ENCODE assay signal across 14 cellular contexts in genomic region chr4:144288011-144288903, GRCh38.
DNase-seq lines count a peak whose midpoint lies in the region; ATAC-seq and TF ChIP-seq lines count a peak whose summit lies in the region.
"Had no signal": no experiment of that assay in that cellular context is flagged by ENCODE, and none has a peak within 500 bp of the region (broad histone marks: within the 10 kb centered on the region; RNA-seq: fewer than 3 reads in every experiment).

No MANE protein-coding gene starts in this region.

- H3K18ac ChIP-seq in mesenchymal stem cell (ENCODE audit: low read depth in 1 of 2, low read length in 2 of 2), result no peak overlapping the region

- 86% methylated on average over 5 of the region's 6 CpGs for WGBS in mesenchymal stem cell

- H3K9me3 Mint-ChIP-seq in activated naive CD4-positive, alpha-beta T cell treated with anti-CD3 and anti-CD28 coated beads for 36 hours, result no peaks in the 10 kb centered on the region
- no peaks in the 10 kb centered on the region for H3K9me3 Mint-ChIP-seq in CD4-positive, alpha-beta T cell
- H3K9me3 Mint-ChIP-seq: activated B cell treated with CpG ODN at 0.5 μM for 24 hours; naive thymus-derived CD8-positive, alpha-beta T cell had no signal

- H2BK120ac ChIP-seq in mesenchymal stem cell (ENCODE audit: low read depth, low read length), result no peak overlapping the region

- no peak overlapping the region for H2AK5ac ChIP-seq in mesenchymal stem cell (ENCODE audit: low read length, severe bottlenecking)

- no peak overlapping the region for H3K4me3 Mint-ChIP-seq in activated naive CD4-positive, alpha-beta T cell treated with anti-CD3 and anti-CD28 coated beads for 36 hours
- no peak overlapping the region for H3K4me3 Mint-ChIP-seq in CD4-positive, alpha-beta T cell
- H3K4me3 Mint-ChIP-seq: activated B cell treated with CpG ODN at 0.5 μM for 24 hours; activated naive CD8-positive, alpha-beta T cell; B cell; naive thymus-derived CD8-positive, alpha-beta T cell had no signal

- H2BK5ac ChIP-seq in mesenchymal stem cell (ENCODE audit: low read depth, low read length, poor library complexity, severe bottlenecking), result no peak overlapping the region

- H3K27me3 Mint-ChIP-seq in activated naive CD4-positive, alpha-beta T cell treated with anti-CD3 and anti-CD28 coated beads for 36 hours (ENCODE audit: low read depth), result peaks cover 2% of the 10 kb centered on the region
- H3K27me3 Mint-ChIP-seq in CD4-positive, alpha-beta T cell, result no peaks in the 10 kb centered on the region
- H3K27me3 Mint-ChIP-seq: B cell had no signal

- no peak overlapping the region for H3K23ac ChIP-seq in mesenchymal stem cell (ENCODE audit: low read length in 2 of 2)

- ATAC-seq in GM19438 (IDR thresholded peaks at IDR 0.05; ENCODE audit: low read depth, unreplicated experiment), result peak; percentile 61
- peak; percentile 88 for ATAC-seq in HG02885 (IDR thresholded peaks at IDR 0.05; ENCODE audit: poor library complexity, unreplicated experiment)
- no peak for ATAC-seq in CD4-positive, alpha-beta T cell (ENCODE audit: poor library complexity)
- ATAC-seq: naive thymus-derived CD8-positive, alpha-beta T cell had no signal

- H3K14ac ChIP-seq in mesenchymal stem cell (ENCODE audit: low read length in 2 of 2), result no peak overlapping the region

- no peaks in the 10 kb centered on the region for H3K36me3 ChIP-seq in mesenchymal stem cell (ENCODE audit: control insufficient read depth in 1 of 2, insufficient read depth in 2 of 2, low read depth in 1 of 2, low read length in 2 of 2)

- H2BK12ac ChIP-seq in mesenchymal stem cell (ENCODE audit: low read length in 2 of 2), result no peak overlapping the region

- intact Hi-C loops in activated naive CD4-positive, alpha-beta T cell treated with anti-CD3 and anti-CD28 coated beads for 36 hours (cut with micrococcal nuclease), result no loop called here
- intact Hi-C loops in CD4-positive, alpha-beta T cell (cut with DNase I, micrococcal nuclease), result no loop called here

- no peak overlapping the region for H3K4me2 ChIP-seq in mesenchymal stem cell (ENCODE audit: low read length, poor library complexity, severe bottlenecking)

- no peak overlapping the region for H2AFZ ChIP-seq in mesenchymal stem cell (ENCODE audit: low read depth, low read length)

- no peak overlapping the region for H4K91ac ChIP-seq in mesenchymal stem cell (ENCODE audit: low read length)

- no peak overlapping the region for H3K27ac ChIP-seq in CD4-positive, alpha-beta T cell (ENCODE audit: low read depth, low read length)
- no peak overlapping the region for H3K27ac ChIP-seq in mesenchymal stem cell (ENCODE audit: low read length, poor library complexity, severe bottlenecking)

- CTCF ChIA-PET in activated naive CD4-positive, alpha-beta T cell treated with anti-CD3 and anti-CD28 coated beads for 36 hours (lab: Charles Lee), result no interaction called here
- CTCF ChIA-PET in CD4-positive, alpha-beta T cell (lab: Charles Lee), result no interaction called here

- no peak for TF ChIP-seq CTCF in GM12864 (IDR thresholded peaks at IDR 0.05; ENCODE audit: low read depth, low read length, missing control alignments)
- TF ChIP-seq CTCF in CD4-positive, alpha-beta T cell (IDR thresholded peaks at IDR 0.05), result no peak

- no peak overlapping the region for H4K8ac ChIP-seq in mesenchymal stem cell (ENCODE audit: low read length)

- H3K4me3 ChIP-seq in GM12864 (ENCODE audit: low read depth, low read length) (no peak overlapping the region), mesenchymal stem cell (ENCODE audit: insufficient read depth in 1 of 2, low read depth in 1 of 2, low read length in 2 of 2) (no peak overlapping the region)

- H3K4ac ChIP-seq in mesenchymal stem cell (ENCODE audit: low read depth in 1 of 2, low read length in 2 of 2), result no peak overlapping the region

- no peaks in the 10 kb centered on the region for H3K27me3 ChIP-seq in CD4-positive, alpha-beta T cell (ENCODE audit: control insufficient read depth, insufficient read depth, low read length)
- no peaks in the 10 kb centered on the region for H3K27me3 ChIP-seq in mesenchymal stem cell (ENCODE audit: control insufficient read depth in 1 of 2, insufficient read depth in 1 of 2, low read length in 2 of 2)

- H3K79me1 ChIP-seq in mesenchymal stem cell (replicated peaks; ENCODE audit: low read length, poor library complexity, severe bottlenecking), result no peaks in the 10 kb centered on the region

- no peaks in the 10 kb centered on the region for H3K36me3 Mint-ChIP-seq in activated naive CD4-positive, alpha-beta T cell treated with anti-CD3 and anti-CD28 coated beads for 36 hours (ENCODE audit: low read depth)
- H3K36me3 Mint-ChIP-seq in CD4-positive, alpha-beta T cell (ENCODE audit: low read depth), result no peaks in the 10 kb centered on the region
- H3K36me3 Mint-ChIP-seq: activated naive CD8-positive, alpha-beta T cell; naive thymus-derived CD8-positive, alpha-beta T cell had no signal

- H3K9ac ChIP-seq in mesenchymal stem cell (ENCODE audit: low read length), result no peak overlapping the region

- H3K27ac Mint-ChIP-seq in activated naive CD4-positive, alpha-beta T cell treated with anti-CD3 and anti-CD28 coated beads for 36 hours, result no peak overlapping the region
- H3K27ac Mint-ChIP-seq in CD4-positive, alpha-beta T cell, result no peak overlapping the region
- H3K27ac Mint-ChIP-seq: activated B cell treated with CpG ODN at 0.5 μM for 24 hours; activated naive CD8-positive, alpha-beta T cell; B cell; naive thymus-derived CD8-positive, alpha-beta T cell had no signal

- no peak overlapping the region for H2BK15ac ChIP-seq in mesenchymal stem cell (ENCODE audit: low read depth, poor library complexity, severe bottlenecking)

- no peaks in the 10 kb centered on the region for H3K4me1 ChIP-seq in mesenchymal stem cell (ENCODE audit: control insufficient read depth, insufficient read depth, low read depth, low read length)

- DNase-seq in GM12864 (ENCODE audit: low read depth) (peak; percentile 5), M059J (ENCODE audit: low read depth) (peak; percentile 60), Ammon's horn (ENCODE audit: low spot score) (no peak), mesenchymal stem cell (no peak)
- no peak for DNase-seq in activated naive CD4-positive, alpha-beta T cell treated with anti-CD3 and anti-CD28 coated beads for 36 hours
- no peak for DNase-seq in CD4-positive, alpha-beta T cell
- DNase-seq: activated B cell treated with CpG ODN at 0.5 μM for 24 hours; NCI-H1417; stimulated activated CD4-positive, alpha-beta T cell treated with anti-CD3 and anti-CD28 coated beads, Interleukin-1b, Interleukin-23, amount 100 ng/mL, for 48 hours had no signal

- H3K9me3 ChIP-seq in CD4-positive, alpha-beta T cell (ENCODE audit: control insufficient read depth, low read length), result no peaks in the 10 kb centered on the region
- H3K9me3 ChIP-seq in mesenchymal stem cell (ENCODE audit: control insufficient read depth, low read length), result no peaks in the 10 kb centered on the region

- POLR2A ChIA-PET in CD4-positive, alpha-beta T cell (lab: Charles Lee), result no interaction called here

- H3K4me1 Mint-ChIP-seq in activated naive CD4-positive, alpha-beta T cell treated with anti-CD3 and anti-CD28 coated beads for 36 hours (ENCODE audit: low read depth), result no peaks in the 10 kb centered on the region
- no peaks in the 10 kb centered on the region for H3K4me1 Mint-ChIP-seq in CD4-positive, alpha-beta T cell (ENCODE audit: low read depth)
- H3K4me1 Mint-ChIP-seq: activated B cell treated with CpG ODN at 0.5 μM for 24 hours; B cell; naive thymus-derived CD8-positive, alpha-beta T cell had no signal

Comparison
In these comparisons a context has a peak if more than half of its experiments do, and no peak if none do; other contexts are left out.
1. DNase-seq: peak in GM12864 (single experiment) and M059J (single experiment); none in Ammon's horn (single experiment), activated naive CD4-positive, alpha-beta T cell treated with anti-CD3 and anti-CD28 coated beads for 36 hours (single experiment), CD4-positive, alpha-beta T cell (0 of 10) and mesenchymal stem cell (single experiment).